In the genomic region with DNA sequence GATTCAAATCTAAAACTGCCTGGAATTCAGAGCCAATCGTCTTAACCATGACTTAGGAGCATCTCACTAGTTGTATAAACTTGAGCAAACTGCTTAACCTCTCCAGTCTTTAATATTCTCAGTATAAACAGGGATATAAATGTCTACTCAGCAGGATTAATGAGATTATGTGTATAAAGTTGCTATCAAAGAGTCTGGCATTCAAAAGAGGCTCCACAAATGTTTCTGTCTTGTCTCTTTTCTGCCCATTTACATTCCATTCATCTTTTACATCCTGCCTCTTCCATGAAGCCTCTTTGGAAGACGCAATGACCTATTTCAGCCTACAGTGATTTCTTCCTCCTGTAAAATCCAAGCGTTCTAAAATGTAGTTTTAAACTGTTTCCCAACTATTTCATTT, we compare ENCODE assay signal across 17 cellular contexts.
"Had no signal": no experiment of that assay in that cellular context is flagged by ENCODE, and none has a peak within 500 bp of the region (broad histone marks: within the 10 kb centered on the region; RNA-seq: fewer than 3 reads in every experiment).

No MANE protein-coding gene starts in this region.

- H3K9me3 ChIP-seq: mucosa of descending colon, neutrophil, tibial artery had no signal

- H3K27ac ChIP-seq: coronary artery, neutrophil, tibial artery had no signal

- FAIRE-seq: frontal cortex, islet of Langerhans, small intestine had no signal

- ATAC-seq: naive thymus-derived CD8-positive, alpha-beta T cell; stimulated activated effector memory CD8-positive, alpha-beta T cell treated with anti-CD3 and anti-CD28 coated beads, Interleukin-12 subunit alpha, Interleukin-12 subunit beta, amount 100 ng/mL, for 72 hours; stimulated activated naive CD8-positive, alpha-beta T cell treated with anti-CD3 and anti-CD28 coated beads, Interleukin-15, Interleukin-2, amounts not matched to agents 100 U/mL and 50 U/mL, for 24 hours had no signal

- H3K36me3 ChIP-seq: heart left ventricle, neutrophil, tibial artery had no signal

- H3K4me1 ChIP-seq: tibial artery had no signal

- H3K4me3 ChIP-seq: coronary artery, heart left ventricle, mucosa of descending colon, tibial artery had no signal

- H3K27me3 ChIP-seq: heart left ventricle, neutrophil, tibial artery had no signal

- DNase-seq: effector CD4-positive, alpha-beta T cell; endodermal cell; heart left ventricle; hypothalamus; mucosa of descending colon; naive thymus-derived CD8-positive, alpha-beta T cell; posterior cingulate gyrus; stimulated activated CD4-positive, alpha-beta T cell treated with anti-CD3 and anti-CD28 coated beads, Interleukin-4, amount 100 ng/mL, for 1 hour; stimulated activated CD8-positive, alpha-beta memory T cell treated with anti-CD3 and anti-CD28 coated beads, Interleukin-4, amount 100 ng/mL, for 48 hours; stimulated activated naive CD8-positive, alpha-beta T cell treated with anti-CD3 and anti-CD28 coated beads, Interleukin-15, Interleukin-2, amounts not matched to agents 100 U/mL and 50 U/mL, for 24 hours; tibial artery had no signal
